10 cellular contexts compared by ENCODE assay signal in genomic region chr17:40530988-40531971, GRCh38. TPM values are rescaled to one million over a fixed set of nuclear protein-coding genes. Genes with fewer than 3 reads are reported as not detected.
DNase-seq lines count a peak whose midpoint lies in the region; ATAC-seq and TF ChIP-seq lines count a peak whose summit lies in the region.
"Had no signal": no experiment of that assay in that cellular context is flagged by ENCODE, and none has a peak within 500 bp of the region (broad histone marks: within the 10 kb centered on the region; RNA-seq: fewer than 3 reads in every experiment).

No MANE protein-coding gene starts in this region.

- H3K27ac Mint-ChIP-seq in T-helper 2 cell treated with Interferon-gamma antibody and Interleukin-4, amounts not matched to agents 5 μg/mL and 100 μg/mL, for 36 hours = peak overlapping the region; percentile 93
- peak overlapping the region; percentile 76 for H3K27ac Mint-ChIP-seq in activated naive CD8-positive, alpha-beta T cell treated with anti-CD3 and anti-CD28 coated beads, Interleukin-2, amount 10 ng/mL, durations not matched to agents 7 days and 5 days
- H3K27ac Mint-ChIP-seq in GM23338 = no peak overlapping the region
- H3K27ac Mint-ChIP-seq: dendritic cell treated with granulocyte-macrophage colony-stimulating factor and Interleukin-4, amounts not matched to agents 40 ng/mL and 50 ng/mL, for 4 days had no signal

- POLR2A ChIA-PET in activated naive CD8-positive, alpha-beta T cell treated with anti-CD3 and anti-CD28 coated beads, Interleukin-2, amount 10 ng/mL, durations not matched to agents 7 days and 5 days (lab: Charles Lee) = interaction anchor here (0.8 to 28.0 kb wide), 12 partner anchors 12 to 173 kb away, joined by 3 to 579 read pairs (median 19); partner anchors contain the start of genes CCR7, IGFBP4 and TOP2A

- H3K9me3 ChIP-seq in DND-41 (ENCODE audit: insufficient read depth, low read length, severe bottlenecking) = no peaks in the 10 kb centered on the region

- peaks cover 18% of the 10 kb centered on the region for H3K36me3 Mint-ChIP-seq in T-helper 2 cell treated with Interferon-gamma antibody and Interleukin-4, amounts not matched to agents 5 μg/mL and 100 μg/mL, for 36 hours (ENCODE audit: low read depth)
- H3K36me3 Mint-ChIP-seq in activated naive CD8-positive, alpha-beta T cell treated with anti-CD3 and anti-CD28 coated beads, Interleukin-2, amount 10 ng/mL, durations not matched to agents 7 days and 5 days = peaks cover 12% of the 10 kb centered on the region
- H3K36me3 Mint-ChIP-seq in GM23338 (ENCODE audit: low read depth) = no peaks in the 10 kb centered on the region

- TF ChIP-seq CTCF in DND-41 (IDR thresholded peaks at IDR 0.05; ENCODE audit: borderline replicate concordance, extremely low read depth, low read length, poor library complexity, severe bottlenecking) (no peak), GM23338 (conservative IDR thresholded peaks at IDR 0.05; ENCODE audit: low read depth in 2 of 2) (no peak)

- H3K9me2 ChIP-seq in GM23338 (ENCODE audit: insufficient read depth) = no peaks in the 10 kb centered on the region

- no peaks in the 10 kb centered on the region for H3K36me3 ChIP-seq in DND-41 (ENCODE audit: insufficient read depth, low read length)
- H3K36me3 ChIP-seq in GM23338 (ENCODE audit: insufficient read depth) = no peaks in the 10 kb centered on the region

- peaks cover 5% of the 10 kb centered on the region for H3K9me3 Mint-ChIP-seq in T-helper 2 cell treated with Interferon-gamma antibody and Interleukin-4, amounts not matched to agents 5 μg/mL and 100 μg/mL, for 36 hours
- no peaks in the 10 kb centered on the region for H3K9me3 Mint-ChIP-seq in activated naive CD8-positive, alpha-beta T cell treated with anti-CD3 and anti-CD28 coated beads, Interleukin-2, amount 10 ng/mL, durations not matched to agents 7 days and 5 days
- H3K9me3 Mint-ChIP-seq in GM23338 = no peaks in the 10 kb centered on the region; the same call in 1 of the 3 replicates
- H3K9me3 Mint-ChIP-seq: dendritic cell treated with granulocyte-macrophage colony-stimulating factor and Interleukin-4, amounts not matched to agents 40 ng/mL and 50 ng/mL, for 4 days had no signal

- H3K27ac ChIP-seq in DND-41 (ENCODE audit: low read length) (peak overlapping the region; percentile 89), GM23338 (ENCODE audit: low read depth) (no peak overlapping the region)

- peak overlapping the region; percentile 15; the same call in 1 of the 2 replicates for H2AFZ ChIP-seq in DND-41 (ENCODE audit: low read depth, low read length)
- H2AFZ ChIP-seq in GM23338 = no peak overlapping the region

- H3K27me3 ChIP-seq in DND-41 (ENCODE audit: insufficient read depth, low read length, poor library complexity) (no peaks in the 10 kb centered on the region), GM23338 (ENCODE audit: insufficient read depth) (no peaks in the 10 kb centered on the region)

- H3K27me3 Mint-ChIP-seq in T-helper 2 cell treated with Interferon-gamma antibody and Interleukin-4, amounts not matched to agents 5 μg/mL and 100 μg/mL, for 36 hours (ENCODE audit: low read depth) = no peaks in the 10 kb centered on the region
- H3K27me3 Mint-ChIP-seq in activated naive CD8-positive, alpha-beta T cell treated with anti-CD3 and anti-CD28 coated beads, Interleukin-2, amount 10 ng/mL, durations not matched to agents 7 days and 5 days = no peaks in the 10 kb centered on the region
- peaks cover 21% of the 10 kb centered on the region for H3K27me3 Mint-ChIP-seq in GM23338 (ENCODE audit: insufficient read depth, low read depth, poor library complexity)

- no peaks in the 10 kb centered on the region for H4K20me1 ChIP-seq in DND-41 (ENCODE audit: insufficient read depth, low read length)
- no peaks in the 10 kb centered on the region for H4K20me1 ChIP-seq in GM23338 (replicated peaks; ENCODE audit: insufficient read depth)

- H3K4me1 ChIP-seq in DND-41 (ENCODE audit: insufficient read depth, low read length) (peaks cover 51% of the 10 kb centered on the region), GM23338 (ENCODE audit: insufficient read depth) (peaks cover 4% of the 10 kb centered on the region; the same call in 1 of the 2 replicates)

- no peaks in the 10 kb centered on the region for H3F3A ChIP-seq in GM23338 (replicated peaks; ENCODE audit: low read depth)

- peak; percentile 64 for DNase-seq in DND-41
- peak; percentile 72 for DNase-seq in T-helper 2 cell treated with Interferon-gamma antibody and Interleukin-4, amounts not matched to agents 5 μg/mL and 100 μg/mL, for 36 hours (ENCODE audit: low spot score)
- peak; percentile 34 for DNase-seq in activated naive CD8-positive, alpha-beta T cell treated with anti-CD3 and anti-CD28 coated beads, Interleukin-2, amount 10 ng/mL, durations not matched to agents 7 days and 5 days
- peak; percentile 83 to 86 for DNase-seq in stimulated activated CD4-positive, alpha-beta T cell treated with anti-CD3 and anti-CD28 coated beads, Interleukin-15, amount 100 ng/mL, for 48 hours (ENCODE audit: low read depth in 2 of 2)
- DNase-seq in GM23338 (ENCODE audit: low spot score) = no peak
- no peak for DNase-seq in pons (ENCODE audit: low spot score)
- DNase-seq: midbrain had no signal

- peaks cover 76% of the 10 kb centered on the region for H3K4me1 Mint-ChIP-seq in T-helper 2 cell treated with Interferon-gamma antibody and Interleukin-4, amounts not matched to agents 5 μg/mL and 100 μg/mL, for 36 hours (ENCODE audit: low read depth)
- peaks cover 57% of the 10 kb centered on the region for H3K4me1 Mint-ChIP-seq in activated naive CD8-positive, alpha-beta T cell treated with anti-CD3 and anti-CD28 coated beads, Interleukin-2, amount 10 ng/mL, durations not matched to agents 7 days and 5 days
- H3K4me1 Mint-ChIP-seq in GM23338 = peaks cover 24% of the 10 kb centered on the region

- ATAC-seq in DND-41 (ENCODE audit: insufficient read depth, low read depth) (0 out of 3 replicates have a peak, but pooled peaks have one; percentile 11), GM21619 (IDR thresholded peaks at IDR 0.05; ENCODE audit: unreplicated experiment) (no peak), GM19452 (IDR thresholded peaks at IDR 0.05; ENCODE audit: unreplicated experiment) (no peak), GM23338 (no peak)
- no peak for ATAC-seq in activated naive CD8-positive, alpha-beta T cell treated with anti-CD3 and anti-CD28 coated beads, Interleukin-2, amount 10 ng/mL, durations not matched to agents 7 days and 5 days (ENCODE audit: low read depth)

- no peak overlapping the region for H3K4me2 ChIP-seq in DND-41 (ENCODE audit: insufficient read depth, low read length)
- H3K4me2 ChIP-seq in GM23338 = no peak overlapping the region

- H3K79me2 ChIP-seq in DND-41 (ENCODE audit: insufficient read depth, low read length) (no peaks in the 10 kb centered on the region), GM23338 (replicated peaks; ENCODE audit: insufficient read depth) (no peaks in the 10 kb centered on the region)

- H3K9ac ChIP-seq in DND-41 (ENCODE audit: low read depth, low read length) = 0 out of 2 replicates have a peak overlapping the region, but pooled peaks have one; percentile 7

- H3K4me3 Mint-ChIP-seq in T-helper 2 cell treated with Interferon-gamma antibody and Interleukin-4, amounts not matched to agents 5 μg/mL and 100 μg/mL, for 36 hours = peak overlapping the region; percentile 75
- H3K4me3 Mint-ChIP-seq in activated naive CD8-positive, alpha-beta T cell treated with anti-CD3 and anti-CD28 coated beads, Interleukin-2, amount 10 ng/mL, durations not matched to agents 7 days and 5 days = peak overlapping the region; percentile 37
- H3K4me3 Mint-ChIP-seq in GM23338 = no peak overlapping the region
- H3K4me3 Mint-ChIP-seq: dendritic cell treated with granulocyte-macrophage colony-stimulating factor and Interleukin-4, amounts not matched to agents 40 ng/mL and 50 ng/mL, for 4 days had no signal

- H3K4me3 ChIP-seq in DND-41 (ENCODE audit: low read depth in 1 of 2, low read length in 2 of 2) (no peak overlapping the region), GM23338 (no peak overlapping the region)

TF ChIP-seq in GM23338, 12 proteins besides CTCF, POLR2A, EP300 and RAD21 (continues in another document):
- no peak for TF ChIP-seq EZH2phosphoT487 (IDR thresholded peaks at IDR 0.05; ENCODE audit: unreplicated experiment)

RNA-seq across cellular contexts. Expression of gene TNS4, which starts 29.9 kb away (rescaled TPM):
- total RNA-seq in activated naive CD8-positive, alpha-beta T cell treated with anti-CD3 and anti-CD28 coated beads, Interleukin-2, amount 10 ng/mL, durations not matched to agents 7 days and 5 days = 1 to 10 TPM; 9.0 to 9.7 TPM
- total RNA-seq in GM23338 (2014; rRNA removed; shearing (Covaris generic)) = 0.08 and 4.9 TPM in 2 replicates
- 0.31 and 0.64 TPM in 2 replicates for polyA plus RNA-seq in GM23338 (2016; fragmentation: Nextera tagmentation; extraction: Ambion mirVana)

RNA-seq across cellular contexts. Expression of gene CCR7, which starts 34.0 kb away (rescaled TPM):
- 100 to 1,000 TPM; 231 to 238 TPM for total RNA-seq in activated naive CD8-positive, alpha-beta T cell treated with anti-CD3 and anti-CD28 coated beads, Interleukin-2, amount 10 ng/mL, durations not matched to agents 7 days and 5 days
- 0.59 TPM in 1 of 2 replicates, not detected in the other for total RNA-seq in GM23338 (2014; rRNA removed; shearing (Covaris generic))
- polyA plus RNA-seq in GM23338 (2016; fragmentation: Nextera tagmentation; extraction: Ambion mirVana) = 0.37 and 0.75 TPM in 2 replicates

Comparison
In these comparisons a context has a peak if more than half of its experiments do, and no peak if none do; other contexts are left out.
1. DNase-seq: peak in DND-41 (single experiment), T-helper 2 cell treated with Interferon-gamma antibody and Interleukin-4, amounts not matched to agents 5 μg/mL and 100 μg/mL, for 36 hours (single experiment), activated naive CD8-positive, alpha-beta T cell treated with anti-CD3 and anti-CD28 coated beads, Interleukin-2, amount 10 ng/mL, durations not matched to agents 7 days and 5 days (single experiment) and stimulated activated CD4-positive, alpha-beta T cell treated with anti-CD3 and anti-CD28 coated beads, Interleukin-15, amount 100 ng/mL, for 48 hours (2 of 2); none in GM23338 (single experiment) and pons (single experiment).
2. RNA of gene CCR7, which starts 34.0 kb away (total RNA-seq): 231 to 238 TPM in activated naive CD8-positive, alpha-beta T cell treated with anti-CD3 and anti-CD28 coated beads, Interleukin-2, amount 10 ng/mL, durations not matched to agents 7 days and 5 days; 0.59 TPM in GM23338; every median in the first group is over 100 times any median in the second.